In genomic region chr15:31130576-31131237, GRCh38 we compare ENCODE assay signal across 20 cellular contexts. TPM values are rescaled to one million over a fixed set of nuclear protein-coding genes. Genes with fewer than 3 reads are reported as not detected.
DNase-seq lines count a peak whose midpoint lies in the region; ATAC-seq, FAIRE-seq and TF ChIP-seq lines count a peak whose summit lies in the region.
"Had no signal": no experiment of that assay in that cellular context is flagged by ENCODE, and none has a peak within 500 bp of the region (broad histone marks: within the 10 kb centered on the region; RNA-seq: fewer than 3 reads in every experiment).

No MANE protein-coding gene starts in this region.

- no peak overlapping the region for H3K23ac ChIP-seq in H1 (ENCODE audit: insufficient read length)

- no peaks in the 10 kb centered on the region for H3K23me2 ChIP-seq in H1 (ENCODE audit: low read depth, low read length)

- BruUV-seq in HepG2 (replicated peaks; lab: Mats Ljungman, UMichigan) (no TSS peak), OCI-LY7 (replicated peaks; lab: Mats Ljungman, UMichigan) (no TSS peak)

- in situ Hi-C loops in HepG2 (cut with HindIII; ENCODE audit: extremely low pct_ligation_motif_present, low pct_unique_long_range_greater_than_20kb): loop anchor here (25.0 kb wide), 1 partner anchor 143 kb away; the partner anchor contains the start of gene MTMR10

- TF ChIP-seq POLR2A in HepG2 (IDR thresholded peaks at IDR 0.05; ENCODE audit: insufficient read depth in 1 of 2, low read depth in 2 of 2, low read length in 2 of 2) (no peak), H1 (IDR thresholded peaks at IDR 0.05; ENCODE audit: control extremely low read depth in 1 of 2, low read depth in 2 of 2, low read length in 2 of 2) (no peak)

- no peak overlapping the region for H4K5ac ChIP-seq in H1 (ENCODE audit: insufficient read length, low read depth, low read length)

- H2BK120ac ChIP-seq in H1 (replicated peaks; ENCODE audit: low read depth, low read length): no peak overlapping the region

- TF ChIP-seq RAD21 in liver (IDR thresholded peaks at IDR 0.05) (no peak), HepG2 (CRISPR knock-in tag; IDR thresholded peaks at IDR 0.05) (no peak), H1 (IDR thresholded peaks at IDR 0.05 in 1 of 2, conservative IDR thresholded peaks at IDR 0.05 in 1 of 2; ENCODE audit: low read depth in 2 of 2, low read length in 2 of 2) (no peak)

- H3K14ac ChIP-seq in H1 (ENCODE audit: insufficient read length): no peak overlapping the region

- FAIRE-seq in HepG2 (lab: Jason Lieb, UNC) (no peak), H1 (lab: Jason Lieb, UNC) (no peak)
- FAIRE-seq: HTR-8/SVneo had no signal

- H3K36me3 ChIP-seq in liver (ENCODE audit: control insufficient read depth in 4 of 4, insufficient read depth in 3 of 4, low read depth in 1 of 4, low read length in 3 of 4) (no peaks in the 10 kb centered on the region), HepG2 (replicated peaks in 1 of 2; ENCODE audit: control insufficient read depth in 1 of 2, insufficient read depth in 2 of 2, low read length in 2 of 2) (no peaks in the 10 kb centered on the region), OCI-LY7 (ENCODE audit: insufficient read depth, low read length) (no peaks in the 10 kb centered on the region), H1 (ENCODE audit: control insufficient read depth in 2 of 4, insufficient read depth in 4 of 4, low read length in 3 of 4) (no peaks in the 10 kb centered on the region)

- no peak overlapping the region for H3K4ac ChIP-seq in H1 (replicated peaks; ENCODE audit: insufficient read length, low read depth, low read length)

- TF ChIP-seq EP300 in HepG2 (IDR thresholded peaks at IDR 0.05; ENCODE audit: low read depth in 2 of 2, low read length in 2 of 2): no peak
- TF ChIP-seq EP300 in HepG2 (CRISPR knock-in tag; IDR thresholded peaks at IDR 0.05; ENCODE audit: borderline replicate concordance): no peak
- no peak for TF ChIP-seq EP300 in H1 (IDR thresholded peaks at IDR 0.05; ENCODE audit: borderline replicate concordance in 1 of 2, low read depth in 2 of 2, low read length in 2 of 2)

- intact Hi-C loops in HepG2 (cut with micrococcal nuclease; ENCODE audit: unreplicated experiment) (loop anchor here (10.0 kb wide), 1 partner anchor 64 kb away; no protein-coding TSS in a partner anchor), OCI-LY7 (cut with micrococcal nuclease; ENCODE audit: unreplicated experiment) (no loop called here)

- no peak overlapping the region for H4K91ac ChIP-seq in H1 (replicated peaks; ENCODE audit: insufficient read length, low read length)

- H2BK20ac ChIP-seq in H1 (ENCODE audit: low read length): no peak overlapping the region

- H3K9ac ChIP-seq in liver (ENCODE audit: low read depth in 1 of 2, low read length in 2 of 2) (no peak overlapping the region), HepG2 (ENCODE audit: insufficient read depth, low read depth, low read length) (no peak overlapping the region), H1 (replicated peaks in 1 of 4; ENCODE audit: extremely low read depth in 1 of 4, low read depth in 3 of 4, low read length in 3 of 4) (no peak overlapping the region)

- H2AFZ ChIP-seq in HepG2 (ENCODE audit: low read length) (no peak overlapping the region), OCI-LY7 (ENCODE audit: low read length) (peak overlapping the region; percentile 15; the same call in 1 of the 2 replicates), H1 (ENCODE audit: low read length) (no peak overlapping the region)

- H4K8ac ChIP-seq in H1 (ENCODE audit: extremely low read depth, insufficient read depth, low read length): no peak overlapping the region

- DNase-seq in HepG2 (ENCODE audit: low spot score) (no peak), OCI-LY7 (ENCODE audit: low spot score) (no peak), H1 (ENCODE audit: low read depth in 1 of 2, low spot score in 2 of 2) (no peak), omental fat pad (ENCODE audit: low spot score) (no peak), GOT3 (lab: John Stamatoyannopoulos, UW) (no peak), OCI-M2 (lab: John Stamatoyannopoulos, UW; ENCODE audit: unreplicated experiment) (no peak)
- DNase-seq: 8988T, GDM1, H7, NCI-H1694 treated with DMSO at 0.1 percent for 48 hours, NCI-H510A, NCI-H748 treated with DMSO at 0.1 percent for 48 hours, Right ventricle myocardium superior had no signal

- no peaks in the 10 kb centered on the region for H4K20me1 ChIP-seq in HepG2 (ENCODE audit: insufficient read depth, low read length)
- H4K20me1 ChIP-seq in OCI-LY7 (ENCODE audit: insufficient read depth, low read length): no peaks in the 10 kb centered on the region
- no peaks in the 10 kb centered on the region for H4K20me1 ChIP-seq in H1 (replicated peaks in 1 of 2; ENCODE audit: control insufficient read depth in 1 of 2, insufficient read depth in 2 of 2, low read length in 2 of 2)

- peak overlapping the region in 1 of 2 donors; percentile 50 for H3K27ac ChIP-seq in liver (ENCODE audit: low read depth in 1 of 2, low read length in 2 of 2)
- no peak overlapping the region for H3K27ac ChIP-seq in HepG2 (ENCODE audit: extremely low read length, insufficient read depth, low read length)
- H3K27ac ChIP-seq in OCI-LY7 (ENCODE audit: low read depth, low read length, poor library complexity, severe bottlenecking): no peak overlapping the region
- no peak overlapping the region for H3K27ac ChIP-seq in H1 (ENCODE audit: low read depth, low read length)
- H3K27ac ChIP-seq: C4-2B had no signal

- H2BK15ac ChIP-seq in H1 (ENCODE audit: low read length): no peak overlapping the region

- 0 out of 2 replicates have a peak overlapping the region, but pooled peaks have one; percentile 84 for H2BK12ac ChIP-seq in H1 (ENCODE audit: low read depth, low read length)

- no peak overlapping the region for H3K4me3 ChIP-seq in liver (ENCODE audit: low read depth in 1 of 3, low read length in 3 of 3)
- no peak overlapping the region for H3K4me3 ChIP-seq in HepG2 (replicated peaks in 1 of 3; ENCODE audit: insufficient read depth in 1 of 3, low read depth in 2 of 3, low read length in 3 of 3)
- no peak overlapping the region for H3K4me3 ChIP-seq in OCI-LY7 (ENCODE audit: low read depth, low read length, poor library complexity, severe bottlenecking)
- no peak overlapping the region for H3K4me3 ChIP-seq in H1 (ENCODE audit: extremely low read depth in 1 of 4, insufficient read depth in 2 of 4, low read depth in 3 of 4, low read length in 4 of 4)

- H3K4me2 ChIP-seq in HepG2 (ENCODE audit: low read depth, low read length) (no peak overlapping the region), OCI-LY7 (ENCODE audit: low read length) (no peak overlapping the region), H1 (ENCODE audit: insufficient read depth in 1 of 2, low read depth in 2 of 2, low read length in 2 of 2) (no peak overlapping the region)

- H3K9me3 ChIP-seq in liver (ENCODE audit: control insufficient read depth in 4 of 4, low read length in 3 of 4): no peaks in the 10 kb centered on the region
- no peaks in the 10 kb centered on the region for H3K9me3 ChIP-seq in HepG2 (ENCODE audit: low read length)
- H3K9me3 ChIP-seq in OCI-LY7 (ENCODE audit: low read length): no peaks in the 10 kb centered on the region
- H3K9me3 ChIP-seq in H1 (ENCODE audit: insufficient read depth in 2 of 2, low read depth in 1 of 2, low read length in 1 of 2): peaks cover 7 to 10% of the 10 kb centered on the region in 2 experiments

- CTCF ChIA-PET in HepG2 (lab: Yijun Ruan, JAX; ENCODE audit: low intra/inter-chr PET ratio, low total read pairs): no interaction called here
- CTCF ChIA-PET in OCI-LY7 (lab: Charles Lee; ENCODE audit: unreplicated experiment): no interaction called here
- CTCF ChIA-PET in H1 (lab: Charles Lee; ENCODE audit: partially characterized antibody): interaction anchor here (0.5 to 5.5 kb wide), 16 partner anchors 13 to 329 kb away, joined by 3 to 40 read pairs (median 7); partner anchors contain the start of gene TRPM1

- H3K56ac ChIP-seq in H1 (replicated peaks; ENCODE audit: insufficient read length, low read depth, low read length): no peak overlapping the region

- H3K79me2 ChIP-seq in HepG2 (ENCODE audit: insufficient read depth, low read length) (no peaks in the 10 kb centered on the region), OCI-LY7 (ENCODE audit: insufficient read depth, low read depth, low read length) (no peaks in the 10 kb centered on the region), H1 (ENCODE audit: control insufficient read depth in 1 of 2, insufficient read depth in 2 of 2, low read length in 2 of 2) (no peaks in the 10 kb centered on the region)

- H3K9me2 ChIP-seq in OCI-LY7 (ENCODE audit: insufficient read depth, low read length): no peaks in the 10 kb centered on the region

- POLR2A ChIA-PET in HepG2 (lab: Yijun Ruan, JAX): no interaction called here
- POLR2A ChIA-PET in OCI-LY7 (lab: Charles Lee): no interaction called here
- POLR2A ChIA-PET in H1 (lab: Charles Lee; ENCODE audit: partially characterized antibody): interaction anchor here (0.9 kb wide), 1 partner anchor 17 kb away, joined by 3 read pairs; no protein-coding TSS in a partner anchor

- no peak overlapping the region; the same call in 1 of the 2 replicates for H2BK5ac ChIP-seq in H1 (ENCODE audit: low read depth, low read length)

- TF ChIP-seq CTCF in liver (IDR thresholded peaks at IDR 0.05; ENCODE audit: low read depth, low read length, missing input control) (no peak), HepG2 (CRISPR knock-in tag; IDR thresholded peaks at IDR 0.05) (no peak), OCI-LY7 (conservative IDR thresholded peaks at IDR 0.05; ENCODE audit: low read length) (no peak), H1 (IDR thresholded peaks at IDR 0.05; ENCODE audit: control extremely low read depth in 1 of 3, insufficient read depth in 1 of 3, low read depth in 1 of 3, low read length in 3 of 3) (no peak), omental fat pad (IDR thresholded peaks at IDR 0.05) (no peak)

- no peaks in the 10 kb centered on the region for H3K79me1 ChIP-seq in H1 (ENCODE audit: low read depth, low read length)

- H3K27me3 ChIP-seq in liver (ENCODE audit: control insufficient read depth in 4 of 4, insufficient read depth in 4 of 4, low read length in 3 of 4) (no peaks in the 10 kb centered on the region), HepG2 (ENCODE audit: control insufficient read depth in 1 of 2, insufficient read depth in 2 of 2, low read length in 2 of 2) (peaks cover 0 to 1% of the 10 kb centered on the region in 2 experiments; a peak in 1 of 5 replicates), H1 (replicated peaks in 1 of 4; ENCODE audit: control insufficient read depth in 3 of 4, extremely low read depth in 1 of 4, insufficient read depth in 3 of 4, low read length in 3 of 4) (no peaks in the 10 kb centered on the region)

- 48% methylated on average over 12 of the region's 12 CpGs for WGBS in liver
- WGBS in HepG2 (ENCODE audit: low lambda C conversion rate): 45% methylated on average over 12 of the region's 12 CpGs
- WGBS in H1 (ENCODE audit: extremely low coverage in 1 of 2, insufficient coverage in 1 of 2, insufficient read length in 1 of 2, insufficient replicate concordance in 2 of 2, low coverage in 1 of 2, low lambda C conversion rate in 2 of 2, missing lambda C conversion rate in 1 of 2), 2 experiments: 91% methylated on average over 12 of the region's 12 CpGs; no CpG with 5 or more reads in 1 of the 2 experiments

- no peak overlapping the region for H2AK5ac ChIP-seq in H1 (ENCODE audit: low read depth, low read length)

- H3K18ac ChIP-seq in H1 (ENCODE audit: extremely low read depth, low read length): no peak overlapping the region

- H3K4me1 ChIP-seq in liver (ENCODE audit: control insufficient read depth in 4 of 4, insufficient read depth in 4 of 4, low read length in 3 of 4) (peaks cover 2 to 18% (median 15%) of the 10 kb centered on the region in 4 donors), HepG2 (ENCODE audit: insufficient read depth, low read length) (peaks cover 34% of the 10 kb centered on the region), OCI-LY7 (ENCODE audit: insufficient read depth, low read length, poor library complexity, severe bottlenecking) (peaks cover 5% of the 10 kb centered on the region), H1 (replicated peaks in 1 of 4; ENCODE audit: control insufficient read depth in 3 of 4, insufficient read depth in 4 of 4, low read length in 3 of 4) (no peaks in the 10 kb centered on the region; a peak in 3 of 7 replicates)

- ATAC-seq in HepG2: no peak
- peak; percentile 40 for ATAC-seq in omental fat pad (ENCODE audit: low FRiP score)
- no peak for ATAC-seq in GM21576 (IDR thresholded peaks at IDR 0.05; ENCODE audit: unreplicated experiment)

RNA-seq across cellular contexts. Expression of gene TRPM1, which starts 29.2 kb away (rescaled TPM):
- total RNA-seq in liver (not detected), HepG2 (2016; rRNA removed; fragmentation: Illumina TruSeq; extraction: Trizol) (not detected in 2 replicates), OCI-LY7 (2022) (not detected in 2 replicates), omental fat pad (1 to 10 TPM in 1 of 4 donors, under 1 TPM in 1, not detected in 2; 0.19 to 1.8 TPM)
- polyA plus RNA-seq in liver (not detected), HepG2 (2011; rRNA removed) (not detected in 2 replicates), H1 (2011; rRNA removed) (0.05 and 0.16 TPM in 2 replicates)
- not detected in 2 replicates for total RNA-seq in HepG2 (2016; cell fraction: cytosol; rRNA removed; fragmentation: Illumina TruSeq; extraction: Trizol; ENCODE audit: low read depth)
- not detected in 2 replicates for total RNA-seq in HepG2 (2016; cell fraction: insoluble cytoplasmic fraction; rRNA removed; fragmentation: Illumina TruSeq; extraction: Trizol)
- not detected in 2 replicates for total RNA-seq in HepG2 (2016; cell fraction: membrane; rRNA removed; fragmentation: Illumina TruSeq; extraction: Trizol)
- not detected in 2 replicates for total RNA-seq in HepG2 (2016; cell fraction: nucleus; rRNA removed; fragmentation: Illumina TruSeq; extraction: Trizol)
- not detected in 2 replicates for polyA plus RNA-seq in HepG2 (2011; cell fraction: cytosol; rRNA removed)
- not detected in 2 replicates for polyA plus RNA-seq in HepG2 (2011; cell fraction: nucleus; rRNA removed)
- polyA plus RNA-seq in HepG2 (2012): not detected in 2 replicates
- polyA plus RNA-seq in HepG2 (2016; cell fraction: cytosol; fragmentation: Illumina TruSeq; extraction: Trizol; ENCODE audit: low read depth): not detected in 2 replicates
- not detected in 2 replicates for polyA plus RNA-seq in HepG2 (2016; cell fraction: insoluble cytoplasmic fraction; fragmentation: Illumina TruSeq; extraction: Trizol; ENCODE audit: low read depth)
- not detected in 2 replicates for polyA plus RNA-seq in HepG2 (2016; cell fraction: membrane; fragmentation: Illumina TruSeq; extraction: Trizol; ENCODE audit: low read depth)
- polyA plus RNA-seq in HepG2 (2016; cell fraction: nucleus; fragmentation: Illumina TruSeq; extraction: Trizol; ENCODE audit: insufficient read depth, low read depth): not detected in 2 replicates
- polyA minus RNA-seq in HepG2 (2011; rRNA and poly(A)+ RNA removed; ENCODE audit: low replicate concordance): not detected in 2 replicates
- polyA minus RNA-seq in HepG2 (2011; cell fraction: cytosol; rRNA and poly(A)+ RNA removed): not detected in 2 replicates
- not detected in 2 replicates for polyA minus RNA-seq in HepG2 (2011; cell fraction: nucleus; rRNA and poly(A)+ RNA removed)
- 0.13 TPM in 1 of 2 replicates, not detected in the other for total RNA-seq in OCI-LY7 (2014; rRNA removed; shearing (Covaris generic))
- not detected in 2 replicates for total RNA-seq in H1 (2021; fragmentation: NEBNext Ultra II Directional; extraction: Animal tissue kit (Norgen Biotek cat#: 25700))
- polyA plus RNA-seq in H1 (2011; cell fraction: cytosol; rRNA removed): 0.08 TPM
- 0.21 TPM for polyA plus RNA-seq in H1 (2011; cell fraction: nucleus; rRNA removed)
- polyA plus RNA-seq in H1 (2012, experiment 1 of 2): 0.07 to 0.17 TPM in 2 of 4 replicates, not detected in the others
- polyA plus RNA-seq in H1 (2012, experiment 2 of 2): not detected
- 0.24 TPM for polyA plus RNA-seq in H1 (2013, experiment 1 of 2)
- 0.33 TPM for polyA plus RNA-seq in H1 (2013, experiment 2 of 2)
- polyA minus RNA-seq in H1 (2011; rRNA and poly(A)+ RNA removed): 0.12 and 0.25 TPM in 2 replicates
- not detected for polyA minus RNA-seq in H1 (2011; cell fraction: cytosol; rRNA and poly(A)+ RNA removed)
- not detected for polyA minus RNA-seq in H1 (2011; cell fraction: nucleus; rRNA and poly(A)+ RNA removed)
- total RNA-seq: Daoy, Right ventricle myocardium superior, RPMI7951 had no signal
- polyA plus RNA-seq: IgD-negative memory B cell had no signal
